ENCODE assay signal across 1 cellular context in genomic region chr12:76348079-76348901, GRCh38.
TF ChIP-seq lines count a peak whose summit lies in the region.

TSS of gene BBS10 (minus strand) at chr12:76348415. CDS start at chr12:76348358, 57 bp downstream.

TF ChIP-seq in GM12878, 131 proteins besides CTCF, POLR2A, EP300 and RAD21 (continued from another document and continues in another):
- TF ChIP-seq RELB (IDR thresholded peaks at IDR 0.05; ENCODE audit: low read depth) (peak; percentile 96), ZBTB4 (CRISPR knock-in tag; IDR thresholded peaks at IDR 0.05) (no peak), IRF3 (IDR thresholded peaks at IDR 0.05) (no peak), YY1 (IDR thresholded peaks at IDR 0.05; ENCODE audit: low read depth, low read length) (peak; percentile 94), RELA (IDR thresholded peaks at IDR 0.05; ENCODE audit: borderline replicate concordance, partially characterized antibody) (peak; percentile 52), SREBF1 (IDR thresholded peaks at IDR 0.05; ENCODE audit: low read length) (no peak), ZNF687 (IDR thresholded peaks at IDR 0.05) (peak; percentile 70; the same call in 1 of the 2 replicates), GABPA (IDR thresholded peaks at IDR 0.05; ENCODE audit: low read depth) (peak; percentile 98), NRF1 (conservative IDR thresholded peaks at IDR 0.05; ENCODE audit: low read depth, low read length) (0 out of 2 replicates have a peak, but pooled peaks have one; percentile 4), IKZF1 (conservative IDR thresholded peaks at IDR 0.05) (peak; percentile 69), NBN (IDR thresholded peaks at IDR 0.05) (peak; percentile 75; the same call in 1 of the 2 replicates), BRCA1 (IDR thresholded peaks at IDR 0.05; ENCODE audit: low read depth, low read length) (no peak), SUPT20H (IDR thresholded peaks at IDR 0.05; ENCODE audit: borderline replicate concordance, control insufficient read depth, low read depth, low read length) (no peak), CBFB (IDR thresholded peaks at IDR 0.05; ENCODE audit: low read depth) (peak; percentile 63; the same call in 1 of the 2 replicates), JUND (IDR thresholded peaks at IDR 0.05; ENCODE audit: low read depth, low read length) (0 out of 2 replicates have a peak, but pooled peaks have one; percentile 16), POLR2AphosphoS5 (IDR thresholded peaks at IDR 0.05; ENCODE audit: low read length) (peak; percentile 94), MXI1 (IDR thresholded peaks at IDR 0.05; ENCODE audit: low read depth, low read length) (no peak), ZBTB40 (IDR thresholded peaks at IDR 0.05; ENCODE audit: borderline replicate concordance) (peak; percentile 97), ZBED1 (IDR thresholded peaks at IDR 0.05; ENCODE audit: borderline replicate concordance) (peak; percentile 77), SIX5 (IDR thresholded peaks at IDR 0.05; ENCODE audit: low read depth, low read length, severe bottlenecking) (peak; percentile 36), MYC (IDR thresholded peaks at IDR 0.05; ENCODE audit: insufficient read depth, insufficient read length, insufficient replicate concordance, low read length, severe bottlenecking) (peak; percentile 38), MYB (IDR thresholded peaks at IDR 0.05; ENCODE audit: borderline replicate concordance, low read depth, low read length) (0 out of 2 replicates have a peak, but pooled peaks have one; percentile 37), CREM (IDR thresholded peaks at IDR 0.05; ENCODE audit: low read depth) (0 out of 2 replicates have a peak, but pooled peaks have one; percentile 42), PKNOX1 (IDR thresholded peaks at IDR 0.05) (peak; percentile 98), CBX5 (IDR thresholded peaks at IDR 0.05; ENCODE audit: low read depth) (0 out of 2 replicates have a peak, but pooled peaks have one; percentile 17), SP1 (IDR thresholded peaks at IDR 0.05; ENCODE audit: low read depth, low read length) (peak; percentile 78), CHD2 (IDR thresholded peaks at IDR 0.05; ENCODE audit: borderline replicate concordance, low read depth, low read length) (peak; percentile 45; the same call in 1 of the 2 replicates), MEF2B (IDR thresholded peaks at IDR 0.05; ENCODE audit: partially characterized antibody, poor library complexity, severe bottlenecking) (peak; percentile 20), PBX3 (IDR thresholded peaks at IDR 0.05; ENCODE audit: insufficient replicate concordance, low read depth, low read length) (peak; percentile 94), BCL11A (IDR thresholded peaks at IDR 0.05; ENCODE audit: low read depth, low read length) (no peak), PRDM15 (CRISPR knock-in tag; IDR thresholded peaks at IDR 0.05) (no peak), TCF7 (IDR thresholded peaks at IDR 0.05; ENCODE audit: borderline replicate concordance) (peak; percentile 15; the same call in 1 of the 2 replicates), SPI1 (IDR thresholded peaks at IDR 0.05; ENCODE audit: borderline replicate concordance, insufficient read depth, low read depth, low read length) (peak; percentile 98), TCF3 (IDR thresholded peaks at IDR 0.05; ENCODE audit: borderline replicate concordance, insufficient read depth, low read depth, low read length) (0 out of 2 replicates have a peak, but pooled peaks have one; percentile 52)
